15 cellular contexts compared by ENCODE assay signal in genomic region chr3:108471346-108471935, GRCh38. TPM values are rescaled to one million over a fixed set of nuclear protein-coding genes. Genes with fewer than 3 reads are reported as not detected.
DNase-seq lines count a peak whose midpoint lies in the region; ATAC-seq and TF ChIP-seq lines count a peak whose summit lies in the region.
"Had no signal": no experiment of that assay in that cellular context is flagged by ENCODE, and none has a peak within 500 bp of the region (broad histone marks: within the 10 kb centered on the region; RNA-seq: fewer than 3 reads in every experiment).

No MANE protein-coding gene starts in this region.

- in situ Hi-C loops in ACHN (cut with HindIII; ENCODE audit: low pct_ligation_motif_present, low pct_unique_long_range_greater_than_20kb, low sequenced_read_pairs) = no loop called here

- DNase-seq in M059J (ENCODE audit: low read depth) (peak; percentile 10), amniotic epithelial cell (ENCODE audit: low read depth) (peak; percentile 67), foreskin fibroblast (peak; percentile 36 to 59), ACHN (no peak), H7 (no peak), AML-193 (lab: John Stamatoyannopoulos, UW) (no peak)
- DNase-seq: activated CD4-positive, alpha-beta T cell treated with anti-CD3 and anti-CD28 coated beads for 1 hour; activated naive CD4-positive, alpha-beta T cell treated with Interleukin-2 at 50 U/mL for 16 hours; body of pancreas; CD4-positive, alpha-beta memory T cell; effector memory CD4-positive, alpha-beta T cell; heart right ventricle; NCI-H1417 treated with DMSO at 0.1 percent for 48 hours; stomach had no signal

- H3K36me3 ChIP-seq in H7 (replicated peaks; ENCODE audit: control insufficient read depth, insufficient read depth, low read length) = no peaks in the 10 kb centered on the region
- H3K36me3 ChIP-seq: heart right ventricle, stomach had no signal

- no peak for TF ChIP-seq CTCF in foreskin fibroblast (IDR thresholded peaks at IDR 0.05; ENCODE audit: low read depth, low read length)

- H3K4me3 ChIP-seq in foreskin fibroblast (ENCODE audit: low read depth in 1 of 2, low read length in 2 of 2) (no peak overlapping the region), H7 (ENCODE audit: insufficient read depth, low read depth, low read length) (no peak overlapping the region)
- H3K4me3 ChIP-seq: body of pancreas, heart right ventricle, stomach had no signal

- ATAC-seq in GM18520 (IDR thresholded peaks at IDR 0.05; ENCODE audit: unreplicated experiment) = no peak
- ATAC-seq: body of pancreas, heart right ventricle had no signal

- H3K27me3 ChIP-seq in H7 (ENCODE audit: control insufficient read depth, insufficient read depth, low read length) = no peaks in the 10 kb centered on the region
- H3K27me3 ChIP-seq: body of pancreas, heart right ventricle, stomach had no signal

RNA-seq across cellular contexts. Expression of gene MYH15, which starts 39.0 kb away (rescaled TPM):
- total RNA-seq in M059J (2014; rRNA removed; shearing (Covaris generic)) = 0.05 and 0.44 TPM in 2 replicates
- total RNA-seq in H7 (2014; rRNA removed; shearing (Covaris generic)) = 0.07 and 0.15 TPM in 2 replicates
- total RNA-seq: body of pancreas had no signal

Comparison
In these comparisons a context has a peak if more than half of its experiments do, and no peak if none do; other contexts are left out.
1. DNase-seq: peak in M059J (single experiment), amniotic epithelial cell (single experiment) and foreskin fibroblast (2 of 2); none in ACHN (single experiment), H7 (single experiment) and AML-193 (0 of 2).